In the genomic region with DNA sequence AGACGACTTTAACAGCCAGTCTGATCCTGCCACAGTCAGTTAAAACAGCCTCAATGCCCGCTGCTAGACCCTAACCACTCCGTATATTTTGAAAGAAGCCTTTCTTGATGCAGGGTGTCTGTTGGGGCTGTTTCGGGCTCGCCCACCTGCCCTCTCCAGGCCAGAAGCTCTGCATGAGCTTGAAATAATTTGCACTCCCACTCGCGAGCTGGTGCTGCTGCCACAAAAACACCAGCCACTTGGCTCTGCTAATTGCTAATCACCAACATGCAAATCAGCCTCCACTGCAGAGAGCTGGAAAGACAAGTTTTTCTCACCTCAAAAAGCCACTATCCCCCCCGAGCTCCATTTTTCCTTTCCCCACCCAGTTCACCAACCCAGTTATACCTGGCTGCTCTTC, we compare ENCODE assay signal across 20 cellular contexts.
"Had no signal": no experiment of that assay in that cellular context is flagged by ENCODE, and none has a peak within 500 bp of the region (broad histone marks: within the 10 kb centered on the region; RNA-seq: fewer than 3 reads in every experiment).

No MANE protein-coding gene starts in this region.

- H3K27me3 Mint-ChIP-seq: activated CD4-positive, alpha-beta T cell treated with anti-CD3 and anti-CD28 coated beads for 36 hours; activated naive CD8-positive, alpha-beta T cell had no signal

- DNase-seq: activated CD4-positive, alpha-beta T cell treated with anti-CD3 and anti-CD28 coated beads for 36 hours; activated CD4-positive, alpha-beta T cell treated with anti-CD3 and anti-CD28 coated beads, Interleukin-2, amount 50 U/mL, for 4 hours; activated gamma-delta T cell treated with Interleukin-2 at 50 U/mL for 16 hours; amniotic stem cell; endodermal cell; heart left ventricle; left colon; mesenchymal stem cell; nephron progenitor cell; right lobe of liver; SJCRH30; stimulated activated CD4-positive, alpha-beta T cell treated with anti-CD3 and anti-CD28 coated beads, Interleukin-1b, Interleukin-23, amount 100 ng/mL, for 48 hours; T-helper 1 cell; T-helper 9 cell; upper lobe of left lung had no signal

- H3K4me1 Mint-ChIP-seq: endodermal cell, nephron progenitor cell, WTC11 had no signal

- H3K4me3 Mint-ChIP-seq: activated CD4-positive, alpha-beta T cell treated with anti-CD3 and anti-CD28 coated beads for 36 hours; activated naive CD8-positive, alpha-beta T cell; endodermal cell; nephron progenitor cell; WTC11 had no signal

- H3K27me3 ChIP-seq: heart left ventricle, right lobe of liver, SJCRH30, upper lobe of left lung had no signal

- H3K27ac ChIP-seq: epithelial cell of prostate, right lobe of liver, SJCRH30, skin epidermis, thoracic aorta, upper lobe of left lung had no signal

- H3K9me3 ChIP-seq: heart left ventricle, right lobe of liver, SJCRH30, thoracic aorta, upper lobe of left lung had no signal

- H3K27ac Mint-ChIP-seq: endodermal cell had no signal

- H3K4me3 ChIP-seq: heart left ventricle, right lobe of liver, SJCRH30, skin epidermis, thoracic aorta, upper lobe of left lung had no signal

- ATAC-seq: activated CD4-positive, alpha-beta T cell treated with anti-CD3 and anti-CD28 coated beads for 36 hours; heart left ventricle; left colon; right lobe of liver; WTC11 had no signal

- H3K9me3 Mint-ChIP-seq: endodermal cell, nephron progenitor cell, WTC11 had no signal
